Comparison of ENCODE assay signal across 1 cellular context in the genomic region with DNA sequence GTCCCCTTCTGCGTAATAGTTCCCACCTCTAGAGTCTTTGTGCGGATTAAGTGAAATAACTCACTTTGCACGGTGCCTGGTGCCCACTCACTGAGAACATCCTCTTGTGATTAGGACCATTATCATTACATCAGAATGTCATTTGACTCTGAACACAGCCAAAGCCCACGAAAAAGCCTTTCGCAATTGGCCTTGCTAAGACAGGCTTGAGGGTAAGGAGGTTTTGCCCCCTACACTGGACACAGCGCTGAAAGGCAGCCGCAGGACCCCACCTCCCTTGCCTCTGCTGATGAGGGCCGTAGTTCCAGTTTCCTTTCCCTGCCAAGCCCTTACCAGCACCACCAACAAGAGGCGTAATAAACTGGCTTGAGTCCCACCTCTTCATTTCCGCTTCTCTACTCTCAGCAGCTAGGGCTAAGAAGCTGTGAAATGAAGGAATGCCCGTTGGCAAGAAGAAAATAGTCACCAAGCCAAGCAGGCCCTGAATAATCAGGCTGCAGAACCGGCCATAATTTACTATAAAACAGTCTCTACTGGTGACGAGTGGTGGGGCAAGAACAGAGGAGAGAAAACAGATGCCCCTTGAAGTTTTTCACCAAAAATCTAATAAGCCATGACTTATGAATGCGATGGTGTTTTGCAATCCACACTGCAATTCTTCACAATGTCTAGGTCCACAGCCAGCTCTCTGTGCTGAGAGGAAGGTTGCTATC.
TF ChIP-seq lines count a peak whose summit lies in the region.

No MANE protein-coding gene starts in this region.

TF ChIP-seq in IMR-90, 13 proteins besides CTCF, POLR2A, EP300 and RAD21:
- TF ChIP-seq, protein P1, sequence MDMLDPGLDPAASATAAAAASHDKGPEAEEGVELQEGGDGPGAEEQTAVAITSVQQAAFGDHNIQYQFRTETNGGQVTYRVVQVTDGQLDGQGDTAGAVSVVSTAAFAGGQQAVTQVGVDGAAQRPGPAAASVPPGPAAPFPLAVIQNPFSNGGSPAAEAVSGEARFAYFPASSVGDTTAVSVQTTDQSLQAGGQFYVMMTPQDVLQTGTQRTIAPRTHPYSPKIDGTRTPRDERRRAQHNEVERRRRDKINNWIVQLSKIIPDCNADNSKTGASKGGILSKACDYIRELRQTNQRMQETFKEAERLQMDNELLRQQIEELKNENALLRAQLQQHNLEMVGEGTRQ (IDR thresholded peaks at IDR 0.05; ENCODE audit: low read depth, low read length), result no peak
- 0 out of 2 replicates have a peak, but pooled peaks have one; percentile 43 for TF ChIP-seq CEBPB (IDR thresholded peaks at IDR 0.05; ENCODE audit: low read depth, low read length)
